Comparison of ENCODE assay signal across 7 cellular contexts in the genomic region with DNA sequence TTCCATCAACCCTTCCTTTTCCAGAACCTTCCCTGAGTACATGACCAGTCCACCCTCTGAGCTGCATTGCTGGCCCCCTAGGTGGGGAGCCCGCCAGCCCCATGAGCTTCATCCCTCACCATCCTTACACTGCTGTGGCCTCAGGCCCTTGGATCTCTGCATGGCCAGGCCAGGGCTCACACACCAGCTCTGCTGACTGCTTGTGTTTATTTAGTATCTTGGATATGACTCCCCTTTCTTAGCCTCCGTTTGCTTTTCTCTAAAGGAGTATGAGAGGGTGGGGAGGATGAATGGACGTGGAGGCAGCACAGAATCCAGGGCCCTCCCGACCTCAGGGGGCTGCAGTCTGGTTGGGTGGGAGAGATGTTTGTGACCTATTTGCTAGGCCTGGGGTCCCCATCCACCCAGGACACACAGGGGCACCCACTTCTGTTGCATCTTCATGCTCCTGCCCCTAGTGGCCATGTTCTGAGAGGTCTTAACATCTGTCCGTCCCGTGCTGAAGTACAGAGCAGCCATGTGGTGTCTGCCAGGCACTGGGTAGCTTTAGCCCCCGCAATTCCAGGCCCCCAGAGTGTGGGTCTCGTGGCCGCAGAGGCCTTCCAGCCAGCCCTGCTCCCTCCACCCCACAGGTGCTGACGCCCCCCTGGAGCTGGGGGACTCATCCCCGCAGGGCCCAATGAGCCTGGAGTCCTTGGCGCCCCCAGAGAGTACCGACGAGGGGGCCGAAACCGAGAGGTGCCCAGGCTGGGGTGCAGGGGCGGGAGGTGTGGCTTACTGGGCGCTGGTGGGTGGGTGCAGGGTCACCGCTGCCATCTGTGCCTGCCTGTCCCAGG. TPM values are rescaled to one million over a fixed set of nuclear protein-coding genes. Genes with fewer than 3 reads are reported as not detected.
A peak's percentile ranks its signal among the peaks of the same experiment; 100 is the strongest.
DNase-seq lines count a peak whose midpoint lies in the region; ATAC-seq, FAIRE-seq and TF ChIP-seq lines count a peak whose summit lies in the region.
"Had no signal": no experiment of that assay in that cellular context is flagged by ENCODE, and none has a peak within 500 bp of the region (broad histone marks: within the 10 kb centered on the region; RNA-seq: fewer than 3 reads in every experiment).

No MANE protein-coding gene starts in this region.

- H3K4me3 ChIP-seq in SU-DHL-6 (ENCODE audit: insufficient read depth, low read length, poor library complexity, severe bottlenecking) (no peak overlapping the region), mesendoderm (ENCODE audit: low read length) (no peak overlapping the region)

- no peak for TF ChIP-seq POLR2A in GM12891 (IDR thresholded peaks at IDR 0.05; ENCODE audit: low read depth, low read length)

- H4K5ac ChIP-seq in mesendoderm (ENCODE audit: low read length), result no peak overlapping the region

- no peaks in the 10 kb centered on the region for H3K79me1 ChIP-seq in mesendoderm (ENCODE audit: low read length)

- H3K4me2 ChIP-seq in SU-DHL-6 (ENCODE audit: low read depth, low read length, poor library complexity, severe bottlenecking) (no peak overlapping the region), mesendoderm (ENCODE audit: low read length) (no peak overlapping the region)

- H2AFZ ChIP-seq in SU-DHL-6 (ENCODE audit: low read depth, low read length, severe bottlenecking), result no peak overlapping the region

- H3K27ac ChIP-seq in SU-DHL-6 (ENCODE audit: low read depth, low read length) (0 out of 2 replicates have a peak overlapping the region, but pooled peaks have one; percentile 10), mesendoderm (ENCODE audit: low read depth, low read length) (no peak overlapping the region)

- no peak overlapping the region for H2AK5ac ChIP-seq in mesendoderm (ENCODE audit: low read length)

- no peak overlapping the region for H3K23ac ChIP-seq in mesendoderm (ENCODE audit: low read length)

- H3K27me3 ChIP-seq in SU-DHL-6 (ENCODE audit: low read length), result no peaks in the 10 kb centered on the region
- no peaks in the 10 kb centered on the region for H3K27me3 ChIP-seq in mesendoderm (ENCODE audit: insufficient read depth, low read length, poor library complexity)

- H2BK120ac ChIP-seq in mesendoderm (ENCODE audit: low read depth, low read length), result no peak overlapping the region

- H3K9ac ChIP-seq in SU-DHL-6 (ENCODE audit: low read length) (no peak overlapping the region), mesendoderm (ENCODE audit: low read length) (no peak overlapping the region)

- FAIRE-seq in GM12891 (lab: Jason Lieb, UNC), result peak; percentile 38

- H2BK15ac ChIP-seq in mesendoderm (replicated peaks; ENCODE audit: low read depth), result no peak overlapping the region

- H3K79me2 ChIP-seq in SU-DHL-6 (ENCODE audit: insufficient read depth, low read length) (no peaks in the 10 kb centered on the region), mesendoderm (ENCODE audit: control insufficient read depth, insufficient read depth, low read length) (no peaks in the 10 kb centered on the region)

- H2BK5ac ChIP-seq in mesendoderm (ENCODE audit: low read length), result no peak overlapping the region

- H3K36me3 ChIP-seq in SU-DHL-6 (ENCODE audit: low read length) (0 out of 2 replicates have a peak, but pooled peaks cover 4% of the 10 kb centered on the region), mesendoderm (ENCODE audit: control insufficient read depth, insufficient read depth, low read length) (peaks cover 3% of the 10 kb centered on the region)

- no peaks in the 10 kb centered on the region for H3K9me3 ChIP-seq in SU-DHL-6 (ENCODE audit: insufficient read depth, low read length)

- DNase-seq in GM12891 (ENCODE audit: insufficient read length, low spot score), result no peak
- peak; percentile 46 for DNase-seq in mesendoderm
- no peak for DNase-seq in GM03348 (ENCODE audit: low spot score)
- DNase-seq: stimulated activated naive CD4-positive, alpha-beta T cell had no signal

- no peaks in the 10 kb centered on the region for H4K20me1 ChIP-seq in SU-DHL-6 (ENCODE audit: low read depth, low read length)

- 0 out of 2 replicates have a peak, but pooled peaks cover 2% of the 10 kb centered on the region for H3F3A ChIP-seq in SU-DHL-6 (ENCODE audit: insufficient read depth)

- no peak overlapping the region for H3K56ac ChIP-seq in mesendoderm (ENCODE audit: low read length)

- no CpG with 5 or more reads among the region's 19 CpGs for WGBS in mesendoderm (ENCODE audit: extremely low coverage, insufficient coverage, low lambda C conversion rate)

- no peak overlapping the region for H3K18ac ChIP-seq in mesendoderm (ENCODE audit: low read length)

- H3K9me2 ChIP-seq in SU-DHL-6 (replicated peaks; ENCODE audit: insufficient read depth, low read length), result no peaks in the 10 kb centered on the region

- H3K4ac ChIP-seq in mesendoderm (ENCODE audit: low read depth, low read length), result no peak overlapping the region

- H4K8ac ChIP-seq in mesendoderm (ENCODE audit: low read depth, low read length), result no peak overlapping the region

- no peak for TF ChIP-seq CTCF in SU-DHL-6 (IDR thresholded peaks at IDR 0.05; ENCODE audit: insufficient read depth, low read length, poor library complexity, severe bottlenecking)

- ATAC-seq in HG03457 (IDR thresholded peaks at IDR 0.05; ENCODE audit: unreplicated experiment) (no peak), HG03039 (IDR thresholded peaks at IDR 0.05; ENCODE audit: unreplicated experiment) (no peak)

- H3K4me1 ChIP-seq in mesendoderm (ENCODE audit: control insufficient read depth, low read depth, low read length), result no peaks in the 10 kb centered on the region

TF ChIP-seq in GM12891, 5 proteins besides CTCF, POLR2A, EP300 and RAD21:
- no peak for TF ChIP-seq POU2F2 (IDR thresholded peaks at IDR 0.05; ENCODE audit: low read depth, low read length)
- no peak for TF ChIP-seq TAF1 (IDR thresholded peaks at IDR 0.05; ENCODE audit: low read depth, low read length)
- TF ChIP-seq SPI1 (IDR thresholded peaks at IDR 0.05; ENCODE audit: low read depth, low read length), result no peak
- TF ChIP-seq POLR2AphosphoS5 (IDR thresholded peaks at IDR 0.05; ENCODE audit: low read depth, low read length), result no peak
- TF ChIP-seq PAX5 (IDR thresholded peaks at IDR 0.05; ENCODE audit: insufficient read depth, low read length, severe bottlenecking), result no peak

RNA-seq across cellular contexts. Expression of gene ARHGEF1, which starts 13.0 kb away (rescaled TPM):
- polyA plus RNA-seq in GM12891 (2012; ENCODE audit: low read depth, missing spikeins), result 125 TPM
- 38.0 TPM for polyA plus RNA-seq in mesendoderm (2013, experiment 1 of 2)
- 36.4 TPM for polyA plus RNA-seq in mesendoderm (2013, experiment 2 of 2)

RNA-seq across cellular contexts. Expression of gene CD79A, which starts 18.9 kb away (rescaled TPM):
- 466 TPM for polyA plus RNA-seq in GM12891 (2012; ENCODE audit: low read depth, missing spikeins)
- polyA plus RNA-seq in mesendoderm (2013, experiment 1 of 2), result 0.41 TPM
- polyA plus RNA-seq in mesendoderm (2013, experiment 2 of 2), result 0.46 TPM

RNA-seq across cellular contexts. Expression of gene ERFL, which starts 32.3 kb away (rescaled TPM):
- polyA plus RNA-seq in GM12891 (2012; ENCODE audit: low read depth, missing spikeins), result 0.76 TPM
- polyA plus RNA-seq in mesendoderm (2013, experiment 1 of 2), result not detected
- polyA plus RNA-seq in mesendoderm (2013, experiment 2 of 2), result not detected

RNA-seq across cellular contexts. Expression of gene RPS19, which starts 35.9 kb away (rescaled TPM):
- 7,698 TPM for polyA plus RNA-seq in GM12891 (2012; ENCODE audit: low read depth, missing spikeins)
- polyA plus RNA-seq in mesendoderm (2013, experiment 1 of 2), result 3,019 TPM
- 2,972 TPM for polyA plus RNA-seq in mesendoderm (2013, experiment 2 of 2)

RNA-seq across cellular contexts. Expression of gene DMRTC2, which starts 51.1 kb away (rescaled TPM):
- polyA plus RNA-seq in GM12891 (2012; ENCODE audit: low read depth, missing spikeins), result not detected
- not detected for polyA plus RNA-seq in mesendoderm (2013, experiment 1 of 2)
- not detected for polyA plus RNA-seq in mesendoderm (2013, experiment 2 of 2)
